Comparison of ENCODE assay signal across 9 cellular contexts in the genomic region with DNA sequence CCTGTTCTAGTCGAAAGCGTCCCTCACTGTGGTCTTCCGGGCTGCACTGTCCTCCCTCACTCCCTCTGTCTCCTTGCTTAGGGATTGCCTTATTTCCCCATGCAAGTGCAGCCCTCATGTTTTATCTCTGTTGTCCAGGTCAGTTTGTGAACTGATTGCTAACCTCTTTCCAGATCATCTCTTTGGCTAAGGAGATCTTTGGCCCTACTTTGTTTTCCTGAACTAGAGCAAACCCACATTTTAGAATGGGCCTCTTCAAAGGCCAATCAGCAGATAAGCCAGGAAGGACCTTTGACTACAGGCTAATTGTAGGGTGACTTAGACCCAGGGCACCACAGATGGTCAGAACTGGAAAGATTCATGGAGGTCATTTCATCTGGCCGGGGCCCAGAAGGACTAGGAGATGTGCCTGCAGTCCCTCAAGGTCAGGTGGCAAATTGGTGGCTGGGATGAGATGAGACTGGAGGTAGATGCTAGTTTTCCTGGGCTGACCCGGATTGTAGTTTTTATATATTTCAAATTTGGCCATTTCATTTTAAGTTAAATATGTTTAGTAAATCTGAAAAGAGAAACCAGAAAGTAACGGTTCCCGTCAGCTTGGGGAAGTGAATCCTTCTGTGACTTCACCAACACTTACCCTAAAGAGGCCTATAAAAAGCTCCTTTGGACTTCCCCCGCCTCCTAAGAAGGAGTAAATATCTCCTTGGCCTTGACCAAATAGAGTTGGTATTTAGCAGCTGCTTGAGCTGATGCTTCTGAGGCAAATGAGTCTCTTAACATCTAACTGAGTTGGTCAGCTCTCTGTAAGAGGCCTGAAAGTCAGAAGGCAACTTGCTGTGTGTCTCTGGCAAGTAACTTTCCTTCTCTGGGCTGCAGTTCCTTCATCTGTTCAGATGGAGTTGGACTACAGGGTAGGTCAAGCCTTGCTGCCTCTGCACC. TPM values are rescaled to one million over a fixed set of nuclear protein-coding genes. Genes with fewer than 3 reads are reported as not detected.
A peak's percentile ranks its signal among the peaks of the same experiment; 100 is the strongest.
DNase-seq lines count a peak whose midpoint lies in the region; ATAC-seq and TF ChIP-seq lines count a peak whose summit lies in the region.
"Had no signal": no experiment of that assay in that cellular context is flagged by ENCODE, and none has a peak within 500 bp of the region (broad histone marks: within the 10 kb centered on the region; RNA-seq: fewer than 3 reads in every experiment).

No MANE protein-coding gene starts in this region.

- TF ChIP-seq CTCF in GM06990 (IDR thresholded peaks at IDR 0.05; ENCODE audit: insufficient read depth, low read length, poor library complexity, severe bottlenecking): no peak
- no peak for TF ChIP-seq CTCF in ascending aorta (IDR thresholded peaks at IDR 0.05)
- TF ChIP-seq CTCF in PC-9 (conservative IDR thresholded peaks at IDR 0.05): no peak

- peaks cover 48% of the 10 kb centered on the region for H3K4me1 Mint-ChIP-seq in stimulated activated naive CD8-positive, alpha-beta T cell treated with anti-CD3 and anti-CD28 coated beads, Interleukin-15, amount 100 ng/mL, for 72 hours
- H3K4me1 Mint-ChIP-seq: brain had no signal

- no peaks in the 10 kb centered on the region for H3K9me3 ChIP-seq in ascending aorta
- H3K9me3 ChIP-seq in PC-9 (ENCODE audit: insufficient read depth, low read depth): no peaks in the 10 kb centered on the region

- H3K4me1 ChIP-seq in ascending aorta (no peaks in the 10 kb centered on the region), PC-9 (replicated peaks; ENCODE audit: insufficient read depth) (no peaks in the 10 kb centered on the region)

- peak overlapping the region; percentile 50 to 66 for H3K4me3 Mint-ChIP-seq in stimulated activated naive CD8-positive, alpha-beta T cell treated with anti-CD3 and anti-CD28 coated beads, Interleukin-15, amount 100 ng/mL, for 72 hours

- no peaks in the 10 kb centered on the region for H3K27me3 ChIP-seq in GM06990 (replicated peaks; ENCODE audit: control insufficient read depth, insufficient read depth, low read length)
- no peaks in the 10 kb centered on the region for H3K27me3 ChIP-seq in ascending aorta
- H3K27me3 ChIP-seq in PC-9 (ENCODE audit: insufficient read depth, low read depth): no peaks in the 10 kb centered on the region

- H3K4me2 ChIP-seq in PC-9: no peak overlapping the region

- 0 out of 2 replicates have a peak, but pooled peaks cover 10% of the 10 kb centered on the region for H3F3A ChIP-seq in PC-9 (ENCODE audit: insufficient read depth, low read depth)

- H3K79me2 ChIP-seq in PC-9 (ENCODE audit: low read depth): no peaks in the 10 kb centered on the region

- CTCF ChIA-PET in PC-9 (lab: Charles Lee): no interaction called here

- H3K36me3 ChIP-seq in GM06990 (ENCODE audit: control insufficient read depth, insufficient read depth, low read length): no peaks in the 10 kb centered on the region
- H3K36me3 ChIP-seq in ascending aorta: no peaks in the 10 kb centered on the region
- H3K36me3 ChIP-seq in PC-9 (ENCODE audit: low read depth): no peaks in the 10 kb centered on the region

- intact Hi-C loops in ascending aorta (cut with DNase I): no loop called here
- intact Hi-C loops in PC-9 (cut with micrococcal nuclease; ENCODE audit: unreplicated experiment): no loop called here

- H3K27ac ChIP-seq in ascending aorta (peak overlapping the region; percentile 34 to 41), PC-9 (no peak overlapping the region)

- H3K4me3 ChIP-seq in GM06990 (replicated peaks; ENCODE audit: low read depth, low read length) (peak overlapping the region; percentile 22), ascending aorta (no peak overlapping the region), PC-9 (no peak overlapping the region)

- H3K27ac Mint-ChIP-seq in stimulated activated naive CD8-positive, alpha-beta T cell treated with anti-CD3 and anti-CD28 coated beads, Interleukin-15, amount 100 ng/mL, for 72 hours: peak overlapping the region; percentile 42 to 96

- POLR2A ChIA-PET in PC-9 (lab: Charles Lee; ENCODE audit: unreplicated experiment): interaction anchor here (0.7 kb wide), 1 partner anchor 208 kb away, joined by 3 read pairs; no protein-coding TSS in a partner anchor

- no peak overlapping the region for H2AFZ ChIP-seq in PC-9

- BruUV-seq in PC-9 (replicated peaks; lab: Mats Ljungman, UMichigan): no TSS peak

- DNase-seq in GM06990 (ENCODE audit: extremely low read depth, insufficient read length) (peak; percentile 81), ascending aorta (ENCODE audit: low spot score in 2 of 2) (no peak), NK-92 (lab: John Stamatoyannopoulos, UW; ENCODE audit: unreplicated experiment) (no peak), NCI-H446 (lab: John Stamatoyannopoulos, UW) (no peak), PC-9 (no peak)
- DNase-seq in stimulated activated naive CD8-positive, alpha-beta T cell treated with anti-CD3 and anti-CD28 coated beads, Interleukin-15, amount 100 ng/mL, for 72 hours: peak in 1 of 2 donors; percentile 61

- no peaks in the 10 kb centered on the region for H3K27me3 Mint-ChIP-seq in stimulated activated naive CD8-positive, alpha-beta T cell treated with anti-CD3 and anti-CD28 coated beads, Interleukin-15, amount 100 ng/mL, for 72 hours

- no peaks in the 10 kb centered on the region for H4K20me1 ChIP-seq in PC-9 (ENCODE audit: insufficient read depth)

- peak; percentile 48 for ATAC-seq in GM19438 (IDR thresholded peaks at IDR 0.05; ENCODE audit: low read depth, unreplicated experiment)
- peak; percentile 55 for ATAC-seq in HG03442 (IDR thresholded peaks at IDR 0.05; ENCODE audit: unreplicated experiment)
- peak; percentile 94 for ATAC-seq in stimulated activated naive CD8-positive, alpha-beta T cell treated with anti-CD3 and anti-CD28 coated beads, Interleukin-15, amount 100 ng/mL, for 72 hours

- no peaks in the 10 kb centered on the region for H3K9me3 Mint-ChIP-seq in stimulated activated naive CD8-positive, alpha-beta T cell treated with anti-CD3 and anti-CD28 coated beads, Interleukin-15, amount 100 ng/mL, for 72 hours
- H3K9me3 Mint-ChIP-seq: brain had no signal

- no peaks in the 10 kb centered on the region for H3K9me2 ChIP-seq in PC-9 (ENCODE audit: insufficient read depth)

RNA-seq across cellular contexts. Expression of a gene that starts 6.3 kb away (rescaled TPM):
- total RNA-seq in ascending aorta (1.3 TPM), PC-9 (2021) (18.7 and 19.4 TPM in 2 replicates)

RNA-seq across cellular contexts. Expression of a gene that starts 24.5 kb away (rescaled TPM):
- 32.4 TPM for total RNA-seq in ascending aorta
- 23.4 and 35.4 TPM in 2 replicates for total RNA-seq in PC-9 (2021)

RNA-seq across cellular contexts. Expression of a gene that starts 33.8 kb away (rescaled TPM):
- total RNA-seq in ascending aorta: 24.1 TPM
- total RNA-seq in PC-9 (2021): 50.1 and 51.3 TPM in 2 replicates

RNA-seq across cellular contexts. Expression of a gene that starts 34.1 kb away (rescaled TPM):
- total RNA-seq in ascending aorta: 84.6 TPM
- 34.8 and 37.5 TPM in 2 replicates for total RNA-seq in PC-9 (2021)
